20 cellular contexts compared by ENCODE assay signal in genomic region chr10:63506554-63506953, GRCh38.
"Had no signal": no experiment of that assay in that cellular context is flagged by ENCODE, and none has a peak within 500 bp of the region (broad histone marks: within the 10 kb centered on the region; RNA-seq: fewer than 3 reads in every experiment).

No MANE protein-coding gene starts in this region.

- H3K27ac ChIP-seq: colonic mucosa, foreskin keratinocyte, hepatocyte, neutrophil, suprapubic skin had no signal

- H3K4me3 Mint-ChIP-seq: naive thymus-derived CD4-positive, alpha-beta T cell; stimulated activated effector memory CD8-positive, alpha-beta T cell treated with anti-CD3 and anti-CD28 coated beads, Interleukin-12 subunit alpha, Interleukin-12 subunit beta, amount 100 ng/mL, for 72 hours had no signal

- H3K27me3 Mint-ChIP-seq: naive thymus-derived CD4-positive, alpha-beta T cell had no signal

- DNase-seq: caudate nucleus; colonic mucosa; dermis blood vessel endothelial cell; erythroblast; foreskin keratinocyte; head of caudate nucleus; kidney; left cardiac atrium; mammary epithelial cell; midbrain; naive thymus-derived CD4-positive, alpha-beta T cell; small intestine; stimulated activated CD4-positive, alpha-beta T cell treated with anti-CD3 and anti-CD28 coated beads, Interleukin-4, amount 100 ng/mL, for 1 hour; stimulated activated CD8-positive, alpha-beta memory T cell treated with anti-CD3 and anti-CD28 coated beads, Interleukin-4, amount 100 ng/mL, for 48 hours; stimulated activated naive CD8-positive, alpha-beta T cell treated with anti-CD3 and anti-CD28 coated beads, Interleukin-15, Interleukin-2, amounts not matched to agents 100 U/mL and 50 U/mL, for 24 hours; tibial artery had no signal

- H3K36me3 Mint-ChIP-seq: stimulated activated effector memory CD8-positive, alpha-beta T cell treated with anti-CD3 and anti-CD28 coated beads, Interleukin-12 subunit alpha, Interleukin-12 subunit beta, amount 100 ng/mL, for 72 hours had no signal

- ATAC-seq: foreskin keratinocyte; naive thymus-derived CD4-positive, alpha-beta T cell; stimulated activated effector memory CD8-positive, alpha-beta T cell treated with anti-CD3 and anti-CD28 coated beads, Interleukin-12 subunit alpha, Interleukin-12 subunit beta, amount 100 ng/mL, for 72 hours; stimulated activated naive CD8-positive, alpha-beta T cell treated with anti-CD3 and anti-CD28 coated beads, Interleukin-15, Interleukin-2, amounts not matched to agents 100 U/mL and 50 U/mL, for 24 hours had no signal

- H3K36me3 ChIP-seq: colonic mucosa, neutrophil, suprapubic skin, tibial artery had no signal

- H3K4me2 ChIP-seq: hepatocyte had no signal

- H3K4me3 ChIP-seq: colonic mucosa, hepatocyte, suprapubic skin, tibial artery had no signal

- H3K4me1 ChIP-seq: colonic mucosa had no signal

- H3K27ac Mint-ChIP-seq: naive thymus-derived CD4-positive, alpha-beta T cell; stimulated activated effector memory CD8-positive, alpha-beta T cell treated with anti-CD3 and anti-CD28 coated beads, Interleukin-12 subunit alpha, Interleukin-12 subunit beta, amount 100 ng/mL, for 72 hours had no signal

- H3K9me3 ChIP-seq: colonic mucosa, neutrophil, suprapubic skin, tibial artery had no signal

- H3K27me3 ChIP-seq: colonic mucosa, foreskin keratinocyte, hepatocyte, neutrophil, suprapubic skin, tibial artery had no signal
